In the genomic region with DNA sequence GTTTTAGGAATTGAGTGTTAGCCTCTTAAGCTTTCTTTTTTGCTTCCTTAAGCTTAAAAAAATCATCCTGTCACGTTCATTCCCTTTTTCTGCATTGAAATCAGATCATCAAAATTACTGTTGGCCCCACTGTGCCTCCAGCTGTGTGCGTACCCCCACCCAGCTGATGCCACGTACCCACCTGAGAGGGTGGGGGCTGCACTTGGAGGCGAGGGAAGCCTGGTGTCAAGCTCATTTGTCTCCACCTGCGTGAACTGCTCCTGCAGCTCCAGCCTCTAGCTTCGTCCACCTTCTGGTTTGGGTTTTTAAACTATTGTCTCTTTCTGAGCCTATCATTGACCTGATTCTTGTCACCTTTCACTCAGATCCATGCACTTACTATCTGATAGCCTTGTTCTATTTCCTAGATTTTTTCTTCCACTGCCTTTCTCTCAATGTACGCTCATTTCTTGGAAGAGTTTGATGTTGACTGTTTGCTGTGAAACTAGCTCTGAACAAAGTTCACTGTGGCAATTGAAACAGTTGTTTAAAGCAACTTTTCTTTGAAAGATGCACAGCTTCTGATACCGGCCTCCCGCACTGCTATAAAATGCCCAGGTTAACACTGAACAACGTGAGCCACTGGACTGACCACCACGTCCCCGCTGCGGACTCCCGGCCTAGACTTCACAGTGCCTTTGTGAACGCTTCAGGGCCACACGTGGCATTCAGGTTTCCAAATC, we compare ENCODE assay signal across 21 cellular contexts. TPM values are rescaled to one million over a fixed set of nuclear protein-coding genes. Genes with fewer than 3 reads are reported as not detected.
DNase-seq lines count a peak whose midpoint lies in the region; ATAC-seq, FAIRE-seq and TF ChIP-seq lines count a peak whose summit lies in the region.
"Had no signal": no experiment of that assay in that cellular context is flagged by ENCODE, and none has a peak within 500 bp of the region (broad histone marks: within the 10 kb centered on the region; RNA-seq: fewer than 3 reads in every experiment).

No MANE protein-coding gene starts in this region.

- FAIRE-seq in GM19239 (lab: Jason Lieb, UNC) (peak; percentile 26), GM12878 (lab: Jason Lieb, UNC) (no peak), HepG2 (lab: Jason Lieb, UNC) (peak; percentile 26)
- FAIRE-seq: A204.1, RCC 7860 had no signal

- TF ChIP-seq EP300 in GM12878 (IDR thresholded peaks at IDR 0.05; ENCODE audit: borderline replicate concordance in 1 of 2, control insufficient read depth in 1 of 2, low read depth in 2 of 2, low read length in 2 of 2) (no peak), HepG2 (IDR thresholded peaks at IDR 0.05; ENCODE audit: low read depth in 2 of 2, low read length in 2 of 2) (no peak), HepG2 (CRISPR knock-in tag; IDR thresholded peaks at IDR 0.05; ENCODE audit: borderline replicate concordance) (no peak)

- H3K27me3 ChIP-seq in GM12878 (replicated peaks in 1 of 2; ENCODE audit: control insufficient read depth in 2 of 2, insufficient read depth in 2 of 2, low read length in 1 of 2) (no peaks in the 10 kb centered on the region), HepG2 (ENCODE audit: control insufficient read depth in 1 of 2, insufficient read depth in 2 of 2, low read length in 2 of 2) (peaks cover 0 to 18% of the 10 kb centered on the region in 2 experiments; a peak in 4 of 5 replicates), spleen (replicated peaks in 1 of 7) (no peaks in the 10 kb centered on the region)

- TF ChIP-seq CTCF in GM12878 (IDR thresholded peaks at IDR 0.05 in 2 of 3, conservative IDR thresholded peaks at IDR 0.05 in 1 of 3; ENCODE audit: control insufficient read depth in 2 of 3, extremely low read depth in 1 of 3, insufficient read depth in 1 of 3, low read depth in 3 of 3, low read length in 3 of 3) (no peak), HepG2 (CRISPR knock-in tag; IDR thresholded peaks at IDR 0.05) (no peak), spleen (IDR thresholded peaks at IDR 0.05 in 8 of 11, conservative IDR thresholded peaks at IDR 0.05 in 3 of 11) (no peak)

- WGBS in GM12878 (ENCODE audit: insufficient coverage, insufficient replicate concordance, low lambda C conversion rate, missing lambda C conversion rate): 72% methylated on average over 16 of the region's 16 CpGs
- WGBS in HepG2 (ENCODE audit: low lambda C conversion rate): 32% methylated on average over 16 of the region's 16 CpGs
- WGBS in spleen, 5 donors: 84 to 88% (median 86%) methylated on average over 16 of the region's 16 CpGs

- H4K20me1 ChIP-seq in GM12878 (ENCODE audit: control insufficient read depth, insufficient read depth) (no peaks in the 10 kb centered on the region), HepG2 (ENCODE audit: insufficient read depth, low read length) (no peaks in the 10 kb centered on the region)

- H3K4me1 ChIP-seq in GM12878 (ENCODE audit: control insufficient read depth, insufficient read depth, low read length): peaks cover 49% of the 10 kb centered on the region
- H3K4me1 ChIP-seq in HepG2 (ENCODE audit: insufficient read depth, low read length): peaks cover 16% of the 10 kb centered on the region
- peaks cover 0 to 35% (median 21%) of the 10 kb centered on the region in 6 donors for H3K4me1 ChIP-seq in spleen
- H3K4me1 ChIP-seq: SJSA1 had no signal

- H3K4me3 ChIP-seq in GM12878 (no peak overlapping the region), HepG2 (replicated peaks in 1 of 3; ENCODE audit: insufficient read depth in 1 of 3, low read depth in 2 of 3, low read length in 3 of 3) (no peak overlapping the region; a peak in 1 of 6 replicates), spleen (no peak overlapping the region)
- H3K4me3 ChIP-seq: MG63, SJSA1 had no signal

- RAD21 ChIA-PET in GM12878 (lab: Charles Lee; ENCODE audit: unreplicated experiment): interaction anchor here (0.7 to 8.0 kb wide), 12 partner anchors 11 to 61 kb away, joined by 3 to 73 read pairs (median 6); no protein-coding TSS in a partner anchor

- H3K4me2 ChIP-seq in GM12878 (ENCODE audit: control insufficient read depth, insufficient read depth) (no peak overlapping the region), HepG2 (ENCODE audit: low read depth, low read length) (peak overlapping the region; percentile 40)

- no peak for TF ChIP-seq RAD21 in GM12878 (IDR thresholded peaks at IDR 0.05; ENCODE audit: insufficient read depth, low read depth, low read length)
- no peak for TF ChIP-seq RAD21 in HepG2 (CRISPR knock-in tag; IDR thresholded peaks at IDR 0.05)

- H3K79me2 ChIP-seq in GM12878 (ENCODE audit: control insufficient read depth, insufficient read depth, low read length) (no peaks in the 10 kb centered on the region), HepG2 (ENCODE audit: insufficient read depth, low read length) (no peaks in the 10 kb centered on the region)

- H3K9me3 ChIP-seq in GM12878 (replicated peaks; ENCODE audit: control insufficient read depth, insufficient read depth, low read length) (no peaks in the 10 kb centered on the region; the same call in 2 of the 3 replicates), HepG2 (ENCODE audit: low read length) (no peaks in the 10 kb centered on the region), spleen (peaks cover 0 to 21% (median 17%) of the 10 kb centered on the region in 8 donors)

- DNase-seq in GM19239 (ENCODE audit: insufficient read length, low spot score) (no peak), GM12878 (ENCODE audit: low read depth, low spot score) (no peak), HepG2 (ENCODE audit: low spot score) (no peak), spleen (peak; percentile 69), mesenteric fat pad (ENCODE audit: low spot score) (no peak), foreskin melanocyte (no peak)
- DNase-seq: GDM1; H9; HFFc6; MG63; NCI-H1417; NCI-H1694 treated with DMSO at 0.1 percent for 48 hours; NCI-H446 treated with DMSO at 0.1 percent for 48 hours; NCI-H748 treated with DMSO at 0.1 percent for 48 hours; NK-92 treated with Interleukin-12 subunit alpha and Interleukin-12 subunit beta, amount 100 ng/mL, for 24 hours; OCI-M1 had no signal

- H3K27ac ChIP-seq in GM12878 (ENCODE audit: control insufficient read depth, insufficient read depth): no peak overlapping the region
- H3K27ac ChIP-seq in HepG2 (ENCODE audit: extremely low read length, insufficient read depth, low read length): no peak overlapping the region
- H3K27ac ChIP-seq in spleen: no peak overlapping the region
- H3K27ac ChIP-seq: SJSA1 had no signal

- TF ChIP-seq POLR2A in GM12878 (IDR thresholded peaks at IDR 0.05; ENCODE audit: low read depth, low read length): no peak
- TF ChIP-seq POLR2A in HepG2 (IDR thresholded peaks at IDR 0.05; ENCODE audit: insufficient read depth in 1 of 2, low read depth in 2 of 2, low read length in 2 of 2): no peak
- TF ChIP-seq POLR2A in spleen (IDR thresholded peaks at IDR 0.05): no peak

- no peak overlapping the region for H2AFZ ChIP-seq in GM12878 (ENCODE audit: control insufficient read depth, low read depth, low read length)
- no peak overlapping the region for H2AFZ ChIP-seq in HepG2 (ENCODE audit: low read length)

- POLR2A ChIA-PET in GM12878 (lab: Charles Lee) (interaction anchor here (1.2 to 2.0 kb wide), 5 partner anchors 11 to 44 kb away, joined by 3 to 10 read pairs (median 9); no protein-coding TSS in a partner anchor), HepG2 (lab: Yijun Ruan, JAX) (interaction anchor here (1.2 to 1.8 kb wide), 2 partner anchors 141 to 162 kb away, joined by 3 to 4 read pairs; no protein-coding TSS in a partner anchor)

- no peak overlapping the region for H3K9ac ChIP-seq in GM12878 (ENCODE audit: control insufficient read depth, insufficient read depth, low read length)
- H3K9ac ChIP-seq in HepG2 (ENCODE audit: insufficient read depth, low read depth, low read length): no peak overlapping the region

- H3K36me3 ChIP-seq in GM12878 (ENCODE audit: control insufficient read depth in 2 of 2, insufficient read depth in 2 of 2, low read length in 1 of 2) (no peaks in the 10 kb centered on the region; a peak in 1 of 4 replicates), HepG2 (replicated peaks in 1 of 2; ENCODE audit: control insufficient read depth in 1 of 2, insufficient read depth in 2 of 2, low read length in 2 of 2) (no peaks in the 10 kb centered on the region), spleen (no peaks in the 10 kb centered on the region)
- H3K36me3 ChIP-seq: MG63, SJSA1 had no signal

- CTCF ChIA-PET in GM12878 (lab: Yijun Ruan, JAX) (interaction anchor here (0.7 to 4.8 kb wide), 13 partner anchors 10 to 213 kb away, joined by 3 to 34 read pairs (median 4); no protein-coding TSS in a partner anchor), HepG2 (lab: Yijun Ruan, JAX; ENCODE audit: low intra/inter-chr PET ratio, low total read pairs) (no interaction called here)

- SMC1A ChIA-PET in GM12878 (lab: Charles Lee; ENCODE audit: uncharacterized antibody, unreplicated experiment): interaction anchor here (0.6 to 9.6 kb wide), 12 partner anchors 11 to 134 kb away, joined by 3 to 230 read pairs (median 6); no protein-coding TSS in a partner anchor

- ATAC-seq in GM12878: no peak
- peak; percentile 14 for ATAC-seq in HepG2
- no peak for ATAC-seq in GM19463 (IDR thresholded peaks at IDR 0.05; ENCODE audit: unreplicated experiment)

- in situ Hi-C loops in GM12878 (cut with MboI) (no loop called here), HepG2 (cut with HindIII; ENCODE audit: extremely low pct_ligation_motif_present, low pct_unique_long_range_greater_than_20kb) (no loop called here)

- intact Hi-C loops in GM12878 (cut with micrococcal nuclease; ENCODE audit: unreplicated experiment) (no loop called here), HepG2 (cut with micrococcal nuclease; ENCODE audit: unreplicated experiment) (loop anchor here (1.0 kb wide), 1 partner anchor 173 kb away; no protein-coding TSS in a partner anchor), spleen (cut with DNase I; ENCODE audit: low total_unique reads) (no loop called here)

- no TSS peak for BruUV-seq in GM12878 (replicated peaks; lab: Mats Ljungman, UMichigan)
- no TSS peak for BruUV-seq in HepG2 (replicated peaks; lab: Mats Ljungman, UMichigan)

RNA-seq across cellular contexts. Expression of a gene that starts 30.0 kb away (rescaled TPM):
- total RNA-seq in GM12878 (2013; cell fraction: nucleolus; rRNA removed): 825 and 857 TPM in 2 replicates
- total RNA-seq in GM12878 (2014; rRNA removed) (287 and 295 TPM in 2 replicates), GM12878 (2014; rRNA removed; fragmentation: Illumina TruSeq; extraction: Trizol) (217 and 228 TPM in 2 replicates), GM12878 (2021) (495 and 498 TPM in 2 replicates), HepG2 (2016; rRNA removed; fragmentation: Illumina TruSeq; extraction: Trizol) (0.07 and 0.09 TPM in 2 replicates), spleen (10 to 100 TPM; 39.2 to 91.3 (median 52.0) TPM), mesenteric fat pad (6.3 TPM)
- 299 TPM for polyA plus RNA-seq in GM12878 (2011; ENCODE audit: low read depth)
- polyA plus RNA-seq in GM12878 (2011; rRNA removed) (252 and 320 TPM in 2 replicates), GM12878 (2014; fragmentation: Illumina TruSeq; extraction: Trizol) (223 and 228 TPM in 2 replicates), GM12878 (2014; fragmentation: Nextera tagmentation; extraction: Ambion mirVana) (10 to 100 TPM; 50.0 to 98.9 TPM), GM12878 (2014; rRNA removed) (187 and 205 TPM in 2 replicates), GM12878 (2016; fragmentation: Nextera tagmentation; extraction: Ambion mirVana) (100 to 1,000 TPM; 295 to 297 TPM), HepG2 (2011; rRNA removed) (0.07 TPM in 2 replicates), spleen (10 to 100 TPM in 2 of 3 donors, 1 to 10 TPM in 1; 8.7 to 11.9 (median 11.2) TPM)
- 352 and 442 TPM in 2 replicates for polyA plus RNA-seq in GM12878 (2011; cell fraction: cytosol; rRNA removed)
- polyA plus RNA-seq in GM12878 (2011; cell fraction: nucleus; rRNA removed): 848 and 1,001 TPM in 2 replicates
- 262 and 367 TPM in 2 replicates for polyA plus RNA-seq in GM12878 (2012)
- polyA minus RNA-seq in GM12878 (2011; rRNA and poly(A)+ RNA removed): 364 and 403 TPM in 2 replicates
- 196 and 207 TPM in 2 replicates for polyA minus RNA-seq in GM12878 (2011; cell fraction: cytosol; rRNA and poly(A)+ RNA removed)
- polyA minus RNA-seq in GM12878 (2011; cell fraction: nucleus; rRNA and poly(A)+ RNA removed): 241 and 321 TPM in 2 replicates
- not detected in 2 replicates for total RNA-seq in HepG2 (2016; cell fraction: cytosol; rRNA removed; fragmentation: Illumina TruSeq; extraction: Trizol; ENCODE audit: low read depth)
- 0.06 and 0.13 TPM in 2 replicates for total RNA-seq in HepG2 (2016; cell fraction: insoluble cytoplasmic fraction; rRNA removed; fragmentation: Illumina TruSeq; extraction: Trizol)
- 0.19 and 0.21 TPM in 2 replicates for total RNA-seq in HepG2 (2016; cell fraction: membrane; rRNA removed; fragmentation: Illumina TruSeq; extraction: Trizol)
- 0.09 TPM in 1 of 2 replicates, not detected in the other for total RNA-seq in HepG2 (2016; cell fraction: nucleus; rRNA removed; fragmentation: Illumina TruSeq; extraction: Trizol)
- polyA plus RNA-seq in HepG2 (2011; cell fraction: cytosol; rRNA removed): 0.04 and 0.24 TPM in 2 replicates
- 0.16 and 0.51 TPM in 2 replicates for polyA plus RNA-seq in HepG2 (2011; cell fraction: nucleus; rRNA removed)
- polyA plus RNA-seq in HepG2 (2012): 0.04 and 0.11 TPM in 2 replicates
- polyA plus RNA-seq in HepG2 (2016; cell fraction: cytosol; fragmentation: Illumina TruSeq; extraction: Trizol; ENCODE audit: low read depth): not detected in 2 replicates
- polyA plus RNA-seq in HepG2 (2016; cell fraction: insoluble cytoplasmic fraction; fragmentation: Illumina TruSeq; extraction: Trizol; ENCODE audit: low read depth): 0.09 and 0.10 TPM in 2 replicates
- polyA plus RNA-seq in HepG2 (2016; cell fraction: membrane; fragmentation: Illumina TruSeq; extraction: Trizol; ENCODE audit: low read depth): 0.03 and 0.05 TPM in 2 replicates
- polyA plus RNA-seq in HepG2 (2016; cell fraction: nucleus; fragmentation: Illumina TruSeq; extraction: Trizol; ENCODE audit: insufficient read depth, low read depth): 0.11 and 0.30 TPM in 2 replicates
- polyA minus RNA-seq in HepG2 (2011; rRNA and poly(A)+ RNA removed; ENCODE audit: low replicate concordance): 0.72 TPM in 1 of 2 replicates, not detected in the other
- not detected in 2 replicates for polyA minus RNA-seq in HepG2 (2011; cell fraction: cytosol; rRNA and poly(A)+ RNA removed)
- 0.12 and 0.13 TPM in 2 replicates for polyA minus RNA-seq in HepG2 (2011; cell fraction: nucleus; rRNA and poly(A)+ RNA removed)
- total RNA-seq: HFFc6, LHCN-M2 had no signal
